ENCODE assay signal across 1 cellular context in genomic region chr16:14024300-14024699, GRCh38.
TF ChIP-seq lines count a peak whose summit lies in the region.

No MANE protein-coding gene starts in this region.

TF ChIP-seq in SK-N-SH, 30 proteins besides CTCF, POLR2A, EP300 and RAD21 (continued from another document):
- TF ChIP-seq REST (IDR thresholded peaks at IDR 0.05; ENCODE audit: low read depth, low read length): no peak
- TF ChIP-seq PBX3 (IDR thresholded peaks at IDR 0.05): no peak
- no peak for TF ChIP-seq MAX (IDR thresholded peaks at IDR 0.05; ENCODE audit: low read depth)
